ENCODE assay signal across 8 cellular contexts in the genomic region with DNA sequence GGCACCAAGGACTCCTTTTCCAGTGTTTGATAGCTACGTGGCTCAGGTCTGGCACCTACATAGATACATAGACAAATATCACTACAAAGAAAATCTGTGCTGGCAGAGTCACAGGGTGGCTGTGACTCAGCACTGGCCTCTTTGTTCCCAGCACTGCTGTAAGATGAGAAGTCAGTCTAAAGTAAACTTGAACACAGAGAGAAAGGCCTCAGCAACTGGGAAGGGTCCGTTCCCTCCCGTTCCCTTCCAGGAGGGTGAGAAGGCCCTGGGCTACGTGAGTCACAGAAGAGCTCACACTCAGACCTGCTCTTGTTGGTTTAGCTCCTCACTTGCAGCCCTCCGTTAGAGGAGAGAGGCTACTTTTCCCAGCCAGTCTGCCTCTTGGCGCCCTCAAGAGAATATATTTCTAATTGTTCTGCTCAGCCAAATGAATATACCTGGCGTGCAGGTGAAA. TPM values are rescaled to one million over a fixed set of nuclear protein-coding genes. Genes with fewer than 3 reads are reported as not detected.
DNase-seq lines count a peak whose midpoint lies in the region; ATAC-seq and TF ChIP-seq lines count a peak whose summit lies in the region.

No MANE protein-coding gene starts in this region.

- H3K4me1 Mint-ChIP-seq in type B pancreatic cell (ENCODE audit: unreplicated experiment) (peaks cover 62% of the 10 kb centered on the region), T-cell (peaks cover 0 to 29% (median 9%) of the 10 kb centered on the region in 3 donors)

- in situ Hi-C loops in astrocyte of the cerebellum (cut with HindIII; ENCODE audit: low sequenced_read_pairs): no loop called here

- H3K4me3 Mint-ChIP-seq in type B pancreatic cell (peak overlapping the region; percentile 72), T-cell (no peak overlapping the region)

- TF ChIP-seq CTCF in astrocyte of the cerebellum (IDR thresholded peaks at IDR 0.05; ENCODE audit: low read depth, low read length, missing control alignments) (no peak), type B pancreatic cell (conservative IDR thresholded peaks at IDR 0.05) (no peak)

- H3K9me3 Mint-ChIP-seq in type B pancreatic cell: no peaks in the 10 kb centered on the region
- no peaks in the 10 kb centered on the region for H3K9me3 Mint-ChIP-seq in T-cell

- POLR2A ChIA-PET in T-cell (lab: Charles Lee): no interaction called here

- DNase-seq in COR-L47 (lab: John Stamatoyannopoulos, UW) (peak; percentile 83), NCI-H1436 treated with DMSO at 0.1 percent for 48 hours (lab: John Stamatoyannopoulos, UW) (peak; percentile 95), astrocyte of the cerebellum (ENCODE audit: low read depth) (peak; percentile 95), kidney tubule cell (ENCODE audit: low spot score) (peak; percentile 96), type B pancreatic cell (ENCODE audit: extremely low spot score, unreplicated experiment) (peak; percentile 68), MV-4-11 (lab: John Stamatoyannopoulos, UW) (no peak), activated gamma-delta T cell treated with Interleukin-2 at 50 U/mL for 16 hours (no peak), T-cell (no peak)

- H3K27ac Mint-ChIP-seq in type B pancreatic cell (peak overlapping the region; percentile 90), T-cell (no peak overlapping the region)

- CTCF ChIA-PET in T-cell (lab: Charles Lee): no interaction called here

- ATAC-seq in T-cell (replicated peaks in 1 of 4): no peak

- no peak overlapping the region for H3K4me3 ChIP-seq in astrocyte of the cerebellum (ENCODE audit: low read depth, low read length)

- H3K27me3 Mint-ChIP-seq in type B pancreatic cell: no peaks in the 10 kb centered on the region
- H3K27me3 Mint-ChIP-seq in T-cell: peaks cover 0 to 3% of the 10 kb centered on the region in 2 donors

- peaks cover 49% of the 10 kb centered on the region for H3K36me3 Mint-ChIP-seq in type B pancreatic cell
- peaks cover 49% of the 10 kb centered on the region for H3K36me3 Mint-ChIP-seq in T-cell

RNA-seq across cellular contexts. Expression of gene ANXA2, which starts 23.1 kb away (rescaled TPM):
- 493 and 1,531 TPM in 2 replicates for total RNA-seq in type B pancreatic cell (ENCODE audit: low replicate concordance)
- total RNA-seq in T-cell: 100 to 1,000 TPM in 4 of 5 donors, 10 to 100 TPM in 1; 59.4 to 223 (median 159) TPM

Comparison
In these comparisons a context has a peak if more than half of its experiments do, and no peak if none do; other contexts are left out.
1. DNase-seq: peak in COR-L47 (single experiment), NCI-H1436 treated with DMSO at 0.1 percent for 48 hours (single experiment), astrocyte of the cerebellum (single experiment), kidney tubule cell (single experiment) and type B pancreatic cell (single experiment); none in MV-4-11 (single experiment), activated gamma-delta T cell treated with Interleukin-2 at 50 U/mL for 16 hours (single experiment) and T-cell (0 of 34).